ENCODE assay signal across 16 cellular contexts in genomic region chr12:121573949-121574520, GRCh38. TPM values are rescaled to one million over a fixed set of nuclear protein-coding genes. Genes with fewer than 3 reads are reported as not detected.
A peak's percentile ranks its signal among the peaks of the same experiment; 100 is the strongest.
DNase-seq lines count a peak whose midpoint lies in the region; ATAC-seq and TF ChIP-seq lines count a peak whose summit lies in the region.
"Had no signal": no experiment of that assay in that cellular context is flagged by ENCODE, and none has a peak within 500 bp of the region (broad histone marks: within the 10 kb centered on the region; RNA-seq: fewer than 3 reads in every experiment).

No MANE protein-coding gene starts in this region.

- H3K4me3 Mint-ChIP-seq in HFFc6 = no peak overlapping the region
- no peak overlapping the region for H3K4me3 Mint-ChIP-seq in T-helper 17 cell
- H3K4me3 Mint-ChIP-seq in nephron = no peak overlapping the region

- H3K9me3 Mint-ChIP-seq in HFFc6 (no peaks in the 10 kb centered on the region), nephron (peaks cover 4% of the 10 kb centered on the region)

- no peak overlapping the region for H3K4me3 ChIP-seq in BLaER1
- H3K4me3 ChIP-seq: SJCRH30, upper lobe of right lung had no signal

- no peaks in the 10 kb centered on the region for H4K20me1 ChIP-seq in BLaER1

- H3K4me2 ChIP-seq in BLaER1 = no peak overlapping the region; the same call in none of the 2 replicates

- no peaks in the 10 kb centered on the region for H3K27me3 ChIP-seq in BLaER1
- H3K27me3 ChIP-seq: SJCRH30, upper lobe of right lung had no signal

- ATAC-seq in T-helper 17 cell = no peak
- no peak for ATAC-seq in HG03469 (IDR thresholded peaks at IDR 0.05; ENCODE audit: unreplicated experiment)
- ATAC-seq: upper lobe of right lung had no signal

- H3K36me3 Mint-ChIP-seq in HFFc6 (ENCODE audit: low read depth) = peaks cover 31% of the 10 kb centered on the region
- H3K36me3 Mint-ChIP-seq in T-helper 17 cell (ENCODE audit: low read depth) = peaks cover 5% of the 10 kb centered on the region
- H3K36me3 Mint-ChIP-seq in nephron (ENCODE audit: low read depth) = peaks cover 39% of the 10 kb centered on the region

- peaks cover 66% of the 10 kb centered on the region for H3K36me3 ChIP-seq in BLaER1

- TF ChIP-seq CTCF in HFFc6 (IDR thresholded peaks at IDR 0.05) (no peak), nephron (IDR thresholded peaks at IDR 0.05; ENCODE audit: unreplicated experiment in 3 of 3) (no peak)

- H3K9me3 ChIP-seq in BLaER1 = no peaks in the 10 kb centered on the region
- H3K9me3 ChIP-seq in T-helper 17 cell (ENCODE audit: control insufficient read depth, low read length, poor library complexity, severe bottlenecking) = no peaks in the 10 kb centered on the region
- H3K9me3 ChIP-seq: SJCRH30, upper lobe of right lung had no signal

- peaks cover 59% of the 10 kb centered on the region for H3K4me1 ChIP-seq in BLaER1

- DNase-seq in HFFc6 (no peak), T-helper 17 cell (no peak), NCI-H748 treated with DMSO at 0.1 percent for 48 hours (lab: John Stamatoyannopoulos, UW) (no peak), NCI-H510A (lab: John Stamatoyannopoulos, UW) (no peak)
- no peak for DNase-seq in activated T-cell treated with anti-CD3 and anti-CD28 coated beads, Interleukin-2, amount 50 U/mL, for 1 hour
- DNase-seq: activated gamma-delta T cell treated with Interleukin-2 at 50 U/mL for 16 hours; aorta; GDM1; MV-4-11; NCI-H345; SJCRH30; stimulated activated CD4-positive, alpha-beta T cell treated with anti-CD3 and anti-CD28 coated beads, Interleukin-4, amount 100 ng/mL, for 4 hours; upper lobe of right lung had no signal

- peaks cover 29% of the 10 kb centered on the region for H3K4me1 Mint-ChIP-seq in HFFc6 (ENCODE audit: low read depth)
- H3K4me1 Mint-ChIP-seq in T-helper 17 cell = peaks cover 34% of the 10 kb centered on the region
- peaks cover 55% of the 10 kb centered on the region for H3K4me1 Mint-ChIP-seq in nephron

- H3K27me3 Mint-ChIP-seq in HFFc6 (ENCODE audit: insufficient read depth) = peaks cover 6% of the 10 kb centered on the region; the same call in 1 of the 2 replicates
- H3K27me3 Mint-ChIP-seq in T-helper 17 cell = no peaks in the 10 kb centered on the region
- H3K27me3 Mint-ChIP-seq in nephron (ENCODE audit: low read depth) = peaks cover 9% of the 10 kb centered on the region

- H3K27ac ChIP-seq in BLaER1 = no peak overlapping the region
- H3K27ac ChIP-seq: SJCRH30, upper lobe of right lung had no signal

- 0 out of 2 replicates have a peak overlapping the region, but pooled peaks have one; percentile 15 for H3K9ac ChIP-seq in BLaER1

- H3K27ac Mint-ChIP-seq in HFFc6 (0 out of 2 replicates have a peak overlapping the region, but pooled peaks have one; percentile 21), T-helper 17 cell (peak overlapping the region; percentile 67), nephron (peak overlapping the region in 2 of 3 experiments; percentile 39 to 86)

RNA-seq across cellular contexts. Expression of gene KDM2B, which starts 6.8 kb away (rescaled TPM):
- 10 to 100 TPM; 15.4 to 24.0 (median 21.5) TPM for total RNA-seq in HFFc6 (2021; fragmentation: NEBNext Ultra II Directional; extraction: Animal tissue kit (Norgen Biotek cat#: 25700))
- 10 to 100 TPM; 87.6 to 94.0 TPM for total RNA-seq in T-helper 17 cell

RNA-seq across cellular contexts. Expression of gene ORAI1, which starts 52.3 kb away (rescaled TPM):
- 10 to 100 TPM; 18.5 to 25.7 (median 22.0) TPM for total RNA-seq in HFFc6 (2021; fragmentation: NEBNext Ultra II Directional; extraction: Animal tissue kit (Norgen Biotek cat#: 25700))
- total RNA-seq in T-helper 17 cell = 10 to 100 TPM; 51.3 to 52.0 TPM
